19 cellular contexts compared by ENCODE assay signal in the genomic region with DNA sequence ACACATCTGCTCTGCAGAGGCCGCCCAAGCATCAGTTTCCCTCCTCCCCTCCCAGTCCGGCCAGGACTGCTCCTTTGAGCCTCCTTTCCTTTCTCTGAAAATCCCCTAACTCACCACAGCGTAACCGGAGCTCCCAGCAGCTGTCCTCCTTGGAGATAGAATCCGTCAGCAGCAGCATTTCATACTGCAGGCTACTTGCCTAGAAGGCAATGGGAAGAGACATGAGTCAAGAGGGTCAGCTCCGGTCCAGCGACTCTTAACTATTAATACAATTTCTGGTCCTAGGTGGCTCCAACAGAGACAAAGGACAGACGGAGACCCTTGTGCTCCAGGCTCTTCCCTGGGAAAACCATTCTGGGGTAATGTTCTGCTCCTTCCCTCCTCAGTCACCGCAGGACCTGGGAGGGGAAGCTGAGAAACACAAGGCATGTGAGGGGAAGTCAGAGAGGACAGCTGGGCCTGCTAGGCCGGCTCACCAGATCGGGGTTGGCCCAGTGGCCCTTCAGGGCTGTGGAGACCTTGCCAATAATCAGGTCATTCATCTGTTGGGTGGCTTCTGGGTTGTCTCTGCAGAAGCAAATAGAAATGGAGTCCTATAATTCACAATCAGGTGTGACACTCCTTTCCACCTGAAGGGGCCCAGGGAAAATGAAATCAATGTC.
"Had no signal": no experiment of that assay in that cellular context is flagged by ENCODE, and none has a peak within 500 bp of the region (broad histone marks: within the 10 kb centered on the region; RNA-seq: fewer than 3 reads in every experiment).

No MANE protein-coding gene starts in this region.

- H3K9me3 ChIP-seq: breast epithelium, heart right ventricle, left ventricle myocardium inferior, tibial artery had no signal

- H3K27ac ChIP-seq: breast epithelium, epithelial cell of prostate, heart right ventricle, left ventricle myocardium inferior, skin epidermis, tibial artery had no signal

- H3K4me1 Mint-ChIP-seq: activated CD4-positive, alpha-beta memory T cell treated with anti-CD3 and anti-CD28 coated beads, Interleukin-2, amount 10 ng/mL, durations not matched to agents 7 days and 5 days; activated naive CD8-positive, alpha-beta T cell treated with anti-CD3 and anti-CD28 coated beads, Interleukin-2, amount 10 ng/mL, durations not matched to agents 7 days and 5 days; stimulated activated naive B cell treated with anti-CD40 and anti-IgM and Interleukin-4, amounts not matched to agents 10 μg/mL and 1 μg/mL and 100 μg/mL, for 72 hours had no signal

- H3K27me3 ChIP-seq: breast epithelium, heart right ventricle, tibial artery had no signal

- ATAC-seq: effector memory CD8-positive, alpha-beta T cell; heart right ventricle; stimulated activated naive B cell treated with anti-CD40 and anti-IgM and Interleukin-4, amounts not matched to agents 10 μg/mL and 1 μg/mL and 100 μg/mL, for 72 hours had no signal

- H3K4me1 ChIP-seq: breast epithelium, heart right ventricle, tibial artery had no signal

- H3K4me3 ChIP-seq: breast epithelium, heart right ventricle, left ventricle myocardium inferior, skin epidermis, tibial artery had no signal

- DNase-seq: activated CD4-positive, alpha-beta memory T cell treated with anti-CD3 and anti-CD28 coated beads, Interleukin-2, amount 10 ng/mL, durations not matched to agents 7 days and 5 days; activated CD4-positive, alpha-beta T cell treated with anti-CD3 and anti-CD28 coated beads for 4 hours; activated naive CD4-positive, alpha-beta T cell; activated naive CD8-positive, alpha-beta T cell treated with anti-CD3 and anti-CD28 coated beads, Interleukin-2, amount 10 ng/mL, durations not matched to agents 7 days and 5 days; anterior cingulate cortex; dermis blood vessel endothelial cell; effector memory CD8-positive, alpha-beta T cell; heart right ventricle; left ventricle myocardium inferior; retina; stimulated activated CD4-positive, alpha-beta T cell treated with anti-CD3 and anti-CD28 coated beads, Interleukin-15, amount 100 ng/mL, for 24 hours; stimulated activated CD4-positive, alpha-beta T cell treated with anti-CD3 and anti-CD28 coated beads, Interleukin-4, amount 100 ng/mL, for 1 hour; stimulated activated naive B cell treated with anti-CD40 and anti-IgM and Interleukin-4, amounts not matched to agents 10 μg/mL and 1 μg/mL and 100 μg/mL, for 72 hours; tibial artery had no signal

- H3K27me3 Mint-ChIP-seq: activated CD4-positive, alpha-beta memory T cell treated with anti-CD3 and anti-CD28 coated beads, Interleukin-2, amount 10 ng/mL, durations not matched to agents 7 days and 5 days; activated naive CD8-positive, alpha-beta T cell treated with anti-CD3 and anti-CD28 coated beads, Interleukin-2, amount 10 ng/mL, durations not matched to agents 7 days and 5 days; effector memory CD8-positive, alpha-beta T cell; stimulated activated naive B cell treated with anti-CD40 and anti-IgM and Interleukin-4, amounts not matched to agents 10 μg/mL and 1 μg/mL and 100 μg/mL, for 72 hours had no signal

- H3K4me3 Mint-ChIP-seq: activated CD4-positive, alpha-beta memory T cell treated with anti-CD3 and anti-CD28 coated beads, Interleukin-2, amount 10 ng/mL, durations not matched to agents 7 days and 5 days; activated naive CD8-positive, alpha-beta T cell treated with anti-CD3 and anti-CD28 coated beads, Interleukin-2, amount 10 ng/mL, durations not matched to agents 7 days and 5 days; activated T-helper 1 cell treated with anti-CD3 and anti-CD28 coated beads, Interleukin-12 subunit alpha, Interleukin-12 subunit beta, Interleukin-2, Interleukin-4 antibody, amounts not matched to agents 30 ng/mL and 10 ng/mL and 1 ng/mL, durations not matched to agents 14 hours and 24 hours and 36 hours; effector memory CD8-positive, alpha-beta T cell; stimulated activated naive B cell treated with anti-CD40 and anti-IgM and Interleukin-4, amounts not matched to agents 10 μg/mL and 1 μg/mL and 100 μg/mL, for 72 hours; T-helper 1 cell treated with Interleukin-12 subunit alpha and Interleukin-12 subunit beta and Interleukin-4 antibody, amounts not matched to agents 30 μg/mL and 1 μg/mL, for 36 hours had no signal

- H3K9me3 Mint-ChIP-seq: activated CD4-positive, alpha-beta memory T cell treated with anti-CD3 and anti-CD28 coated beads, Interleukin-2, amount 10 ng/mL, durations not matched to agents 7 days and 5 days; activated naive CD8-positive, alpha-beta T cell treated with anti-CD3 and anti-CD28 coated beads, Interleukin-2, amount 10 ng/mL, durations not matched to agents 7 days and 5 days; activated T-helper 1 cell treated with anti-CD3 and anti-CD28 coated beads, Interleukin-12 subunit alpha, Interleukin-12 subunit beta, Interleukin-2, Interleukin-4 antibody, amounts not matched to agents 30 ng/mL and 10 ng/mL and 1 ng/mL, durations not matched to agents 14 hours and 24 hours and 36 hours; effector memory CD8-positive, alpha-beta T cell; stimulated activated naive B cell treated with anti-CD40 and anti-IgM and Interleukin-4, amounts not matched to agents 10 μg/mL and 1 μg/mL and 100 μg/mL, for 72 hours; T-helper 1 cell treated with Interleukin-12 subunit alpha and Interleukin-12 subunit beta and Interleukin-4 antibody, amounts not matched to agents 30 μg/mL and 1 μg/mL, for 36 hours had no signal

- H3K27ac Mint-ChIP-seq: activated CD4-positive, alpha-beta memory T cell treated with anti-CD3 and anti-CD28 coated beads, Interleukin-2, amount 10 ng/mL, durations not matched to agents 7 days and 5 days; activated naive CD8-positive, alpha-beta T cell treated with anti-CD3 and anti-CD28 coated beads, Interleukin-2, amount 10 ng/mL, durations not matched to agents 7 days and 5 days; activated T-helper 1 cell treated with anti-CD3 and anti-CD28 coated beads, Interleukin-12 subunit alpha, Interleukin-12 subunit beta, Interleukin-2, Interleukin-4 antibody, amounts not matched to agents 30 ng/mL and 10 ng/mL and 1 ng/mL, durations not matched to agents 14 hours and 24 hours and 36 hours; effector memory CD8-positive, alpha-beta T cell; stimulated activated naive B cell treated with anti-CD40 and anti-IgM and Interleukin-4, amounts not matched to agents 10 μg/mL and 1 μg/mL and 100 μg/mL, for 72 hours; T-helper 1 cell treated with Interleukin-12 subunit alpha and Interleukin-12 subunit beta and Interleukin-4 antibody, amounts not matched to agents 30 μg/mL and 1 μg/mL, for 36 hours had no signal
